In genomic region chr20:44651507-44652373, GRCh38 we compare ENCODE assay signal across 8 cellular contexts. TPM values are rescaled to one million over a fixed set of nuclear protein-coding genes. Genes with fewer than 3 reads are reported as not detected.
DNase-seq lines count a peak whose midpoint lies in the region; TF ChIP-seq lines count a peak whose summit lies in the region.

Gene ADA (minus strand): TSS chr20:44651699. CDS start chr20:44651607, 92 bp downstream.

- H3K36me3 ChIP-seq in thymus (ENCODE audit: control insufficient read depth, insufficient read depth): peaks cover 3% of the 10 kb centered on the region

- H3K4me3 ChIP-seq in AG10803 (ENCODE audit: low read length) (peak within 1 kb of the TSS; percentile 77), thymus (ENCODE audit: low read length) (peak within 1 kb of the TSS; percentile 93)

- no peaks in the 10 kb centered on the region for H3K27me3 ChIP-seq in thymus (ENCODE audit: control insufficient read depth, insufficient read depth)

- TF ChIP-seq CTCF in AG10803 (conservative IDR thresholded peaks at IDR 0.05; ENCODE audit: low read length) (no peak), GM20000 (IDR thresholded peaks at IDR 0.05; ENCODE audit: extremely low read depth, missing control alignments) (no peak)

- WGBS in thymus: under 1% methylated on average over 91 of the region's 91 CpGs

- peaks cover 27% of the 10 kb centered on the region for H3K4me1 ChIP-seq in thymus (ENCODE audit: control insufficient read depth, insufficient read depth, low read length)

- H3K27ac ChIP-seq in epithelial cell of prostate: peak within 1 kb of the TSS; percentile 13
- H3K27ac ChIP-seq in thymus (ENCODE audit: low read depth): peak within 1 kb of the TSS; percentile 92

- H3K9me3 ChIP-seq in thymus (ENCODE audit: control insufficient read depth): peaks cover 1% of the 10 kb centered on the region

- peak; percentile 43 for DNase-seq in AG10803 (ENCODE audit: low read depth)
- DNase-seq in GM20000 (ENCODE audit: low spot score): peak; percentile 77
- DNase-seq in NCI-H226: peak; percentile 42
- DNase-seq in activated CD8-positive, alpha-beta memory T cell treated with anti-CD3 and anti-CD28 coated beads for 24 hours: peak; percentile 80
- no peak for DNase-seq in epithelial cell of prostate (ENCODE audit: low read depth, low spot score)
- DNase-seq in midbrain (lab: John Stamatoyannopoulos, UW): peak; percentile 41
- DNase-seq in NCI-H524 treated with DMSO at 0.1 percent for 48 hours (lab: John Stamatoyannopoulos, UW): no peak

RNA-seq across cellular contexts. Expression of gene ADA, which starts in this region (rescaled TPM):
- 61.1 TPM for polyA plus RNA-seq in thymus

Comparison
In these comparisons a context has a peak if more than half of its experiments do, and no peak if none do; other contexts are left out.
1. DNase-seq: peak in AG10803 (single experiment), GM20000 (single experiment), NCI-H226 (single experiment), activated CD8-positive, alpha-beta memory T cell treated with anti-CD3 and anti-CD28 coated beads for 24 hours (single experiment) and midbrain (single experiment); none in epithelial cell of prostate (single experiment) and NCI-H524 treated with DMSO at 0.1 percent for 48 hours (single experiment).